In genomic region chr20:62370115-62370806, GRCh38 we compare ENCODE assay signal across 1 cellular context.
TF ChIP-seq lines count a peak whose summit lies in the region.

No MANE protein-coding gene starts in this region.

TF ChIP-seq in HepG2, 621 proteins besides CTCF, POLR2A, EP300 and RAD21 (continued from another document):
- TF ChIP-seq PRPF4 (IDR thresholded peaks at IDR 0.05; ENCODE audit: low read depth, low read length, poor library complexity, severe bottlenecking): no peak
- no peak for TF ChIP-seq SRF (IDR thresholded peaks at IDR 0.05; ENCODE audit: low read depth, low read length)
- no peak; the same call in 1 of the 2 replicates for TF ChIP-seq POLR2AphosphoS5 (IDR thresholded peaks at IDR 0.05; ENCODE audit: low read depth, low read length)
- peak; percentile 65; the same call in 1 of the 2 replicates for TF ChIP-seq ATF7-NPFF (CRISPR knock-in tag; IDR thresholded peaks at IDR 0.05; ENCODE audit: low read depth)
- TF ChIP-seq MED13 (CRISPR knock-in tag; IDR thresholded peaks at IDR 0.05): no peak
- no peak for TF ChIP-seq ZNF34 (CRISPR knock-in tag; IDR thresholded peaks at IDR 0.05; ENCODE audit: borderline replicate concordance)
- 0 out of 2 replicates have a peak, but pooled peaks have one; percentile 30 for TF ChIP-seq ZSCAN21 (CRISPR knock-in tag; IDR thresholded peaks at IDR 0.05; ENCODE audit: borderline replicate concordance)
- no peak for TF ChIP-seq NFE2 (CRISPR knock-in tag; IDR thresholded peaks at IDR 0.05)
- TF ChIP-seq ZNF232 (CRISPR knock-in tag; IDR thresholded peaks at IDR 0.05; ENCODE audit: borderline replicate concordance): 0 out of 2 replicates have a peak, but pooled peaks have one; percentile 21
- no peak for TF ChIP-seq PAX8 (CRISPR knock-in tag; IDR thresholded peaks at IDR 0.05; ENCODE audit: borderline replicate concordance)
- no peak for TF ChIP-seq TIGD3 (CRISPR knock-in tag; IDR thresholded peaks at IDR 0.05; ENCODE audit: borderline replicate concordance)
- TF ChIP-seq ZNF773 (CRISPR knock-in tag; IDR thresholded peaks at IDR 0.05; ENCODE audit: borderline replicate concordance): no peak
- peak; percentile 15; the same call in 1 of the 2 replicates for TF ChIP-seq MEF2D (CRISPR knock-in tag; IDR thresholded peaks at IDR 0.05)
- TF ChIP-seq NR2F1 (CRISPR knock-in tag; IDR thresholded peaks at IDR 0.05): peak; percentile 46 to 83; a peak in 3 of 4 replicates
- TF ChIP-seq ZFX (CRISPR knock-in tag; IDR thresholded peaks at IDR 0.05; ENCODE audit: low read depth): peak; percentile 85
- TF ChIP-seq CHD2 (IDR thresholded peaks at IDR 0.05; ENCODE audit: low read depth, low read length): no peak
- peak; percentile 11; the same call in 1 of the 2 replicates for TF ChIP-seq FOSL1 (CRISPR knock-in tag; IDR thresholded peaks at IDR 0.05; ENCODE audit: borderline replicate concordance)
- TF ChIP-seq NCOA2 (CRISPR knock-in tag; IDR thresholded peaks at IDR 0.05): no peak
- TF ChIP-seq SUZ12 (IDR thresholded peaks at IDR 0.05; ENCODE audit: low read depth, low read length): no peak
- TF ChIP-seq TMF1 (CRISPR knock-in tag; IDR thresholded peaks at IDR 0.05; ENCODE audit: low read depth): peak; percentile 30; the same call in 1 of the 2 replicates
- no peak for TF ChIP-seq FOXP4 (CRISPR knock-in tag; IDR thresholded peaks at IDR 0.05)
- peak; percentile 57; the same call in 1 of the 2 replicates for TF ChIP-seq POLR2G (IDR thresholded peaks at IDR 0.05; ENCODE audit: low read depth, low read length)
- TF ChIP-seq ZNF350 (CRISPR knock-in tag; IDR thresholded peaks at IDR 0.05; ENCODE audit: borderline replicate concordance, low read depth): no peak; the same call in 1 of the 2 replicates
- no peak for TF ChIP-seq HMGXB3 (CRISPR knock-in tag; IDR thresholded peaks at IDR 0.05; ENCODE audit: borderline replicate concordance)
- TF ChIP-seq TRIM24 (CRISPR knock-in tag; IDR thresholded peaks at IDR 0.05): no peak
- TF ChIP-seq ZNF576 (CRISPR knock-in tag; IDR thresholded peaks at IDR 0.05): 0 out of 2 replicates have a peak, but pooled peaks have one; percentile 25
- TF ChIP-seq ZFY (CRISPR knock-in tag; IDR thresholded peaks at IDR 0.05): peak; percentile 75
- no peak for TF ChIP-seq GZF1 (CRISPR knock-in tag; IDR thresholded peaks at IDR 0.05)
- peak; percentile 53; the same call in 1 of the 2 replicates for TF ChIP-seq GABPB1 (CRISPR knock-in tag; IDR thresholded peaks at IDR 0.05)
- TF ChIP-seq ZNF607 (CRISPR knock-in tag; IDR thresholded peaks at IDR 0.05; ENCODE audit: borderline replicate concordance): peak; percentile 54
- TF ChIP-seq SRSF4 (IDR thresholded peaks at IDR 0.05; ENCODE audit: low read depth, low read length, poor library complexity, severe bottlenecking): no peak
- 0 out of 2 replicates have a peak, but pooled peaks have one; percentile 23 for TF ChIP-seq ZNF737 (CRISPR knock-in tag; IDR thresholded peaks at IDR 0.05; ENCODE audit: borderline replicate concordance)
- peak; percentile 90; the same call in 1 of the 2 replicates for TF ChIP-seq CENPT (CRISPR knock-in tag; IDR thresholded peaks at IDR 0.05; ENCODE audit: low read depth)
- peak; percentile 15; the same call in 1 of the 2 replicates for TF ChIP-seq ZKSCAN8 (CRISPR knock-in tag; IDR thresholded peaks at IDR 0.05; ENCODE audit: borderline replicate concordance)
- TF ChIP-seq EEA1 (CRISPR knock-in tag; IDR thresholded peaks at IDR 0.05; ENCODE audit: borderline replicate concordance): peak; percentile 47; the same call in 1 of the 2 replicates
- peak; percentile 16; the same call in 1 of the 2 replicates for TF ChIP-seq FOXC1 (CRISPR knock-in tag; IDR thresholded peaks at IDR 0.05; ENCODE audit: borderline replicate concordance)
- TF ChIP-seq U2AF1 (optimal IDR thresholded peaks at IDR 0.05; ENCODE audit: low read depth, low read length): peak; percentile 40
- TF ChIP-seq HBP1 (CRISPR knock-in tag; IDR thresholded peaks at IDR 0.05; ENCODE audit: low read depth): peak; percentile 42
TF ChIP-seq in HepG2: peak in this region for 141.
